15 cellular contexts compared by ENCODE assay signal in genomic region chr5:4116834-4117233, GRCh38.
"Had no signal": no experiment of that assay in that cellular context is flagged by ENCODE, and none has a peak within 500 bp of the region (broad histone marks: within the 10 kb centered on the region; RNA-seq: fewer than 3 reads in every experiment).

No MANE protein-coding gene starts in this region.

- DNase-seq: activated CD8-positive, alpha-beta memory T cell treated with anti-CD3 and anti-CD28 coated beads for 24 hours; activated naive CD4-positive, alpha-beta T cell treated with anti-CD3 and anti-CD28 coated beads, Interleukin-2, amount 10 ng/mL, durations not matched to agents 7 days and 5 days; adrenal gland; lower lobe of right lung; naive B cell; pancreas; stimulated activated CD4-positive, alpha-beta T cell treated with anti-CD3 and anti-CD28 coated beads, Interleukin-2, amount 100 ng/mL, for 48 hours; stimulated activated naive CD8-positive, alpha-beta T cell treated with anti-CD3 and anti-CD28 coated beads, Interleukin-15, Interleukin-2, amounts not matched to agents 100 U/mL and 50 U/mL, for 24 hours; upper lobe of right lung had no signal

- H3K4me1 ChIP-seq: adrenal gland, esophagus muscularis mucosa, lower lobe of right lung, pancreas, suprapubic skin, upper lobe of right lung had no signal

- H3K4me3 Mint-ChIP-seq: activated naive CD4-positive, alpha-beta T cell treated with anti-CD3 and anti-CD28 coated beads, Interleukin-2, amount 10 ng/mL, durations not matched to agents 7 days and 5 days; activated T-helper 17 cell treated with anti-CD3 and anti-CD28 coated beads, Interleukin-2, amount 50 U/mL, for 72 hours; brain; naive B cell had no signal

- H3K27ac Mint-ChIP-seq: activated naive CD4-positive, alpha-beta T cell treated with anti-CD3 and anti-CD28 coated beads, Interleukin-2, amount 10 ng/mL, durations not matched to agents 7 days and 5 days; activated T-helper 17 cell treated with anti-CD3 and anti-CD28 coated beads, Interleukin-2, amount 50 U/mL, for 72 hours; brain; naive B cell had no signal

- FAIRE-seq: endometrium, pancreas had no signal

- H3K36me3 ChIP-seq: adrenal gland, esophagus muscularis mucosa, lower lobe of right lung, pancreas, suprapubic skin, upper lobe of right lung had no signal

- H3K9me3 ChIP-seq: adrenal gland, esophagus muscularis mucosa, lower lobe of right lung, pancreas, suprapubic skin, upper lobe of right lung had no signal

- H3K79me2 ChIP-seq: hepatocyte had no signal

- H3K4me3 ChIP-seq: adrenal gland, esophagus muscularis mucosa, hepatocyte, lower lobe of right lung, pancreas, suprapubic skin, upper lobe of right lung had no signal

- H3K4me1 Mint-ChIP-seq: activated naive CD4-positive, alpha-beta T cell treated with anti-CD3 and anti-CD28 coated beads, Interleukin-2, amount 10 ng/mL, durations not matched to agents 7 days and 5 days; activated T-helper 17 cell treated with anti-CD3 and anti-CD28 coated beads, Interleukin-2, amount 50 U/mL, for 72 hours had no signal

- H3K27me3 Mint-ChIP-seq: activated naive CD4-positive, alpha-beta T cell treated with anti-CD3 and anti-CD28 coated beads, Interleukin-2, amount 10 ng/mL, durations not matched to agents 7 days and 5 days; activated T-helper 17 cell treated with anti-CD3 and anti-CD28 coated beads, Interleukin-2, amount 50 U/mL, for 72 hours; naive B cell had no signal

- H3K4me2 ChIP-seq: hepatocyte had no signal

- H2AFZ ChIP-seq: hepatocyte had no signal

- H3K36me3 Mint-ChIP-seq: activated naive CD4-positive, alpha-beta T cell treated with anti-CD3 and anti-CD28 coated beads, Interleukin-2, amount 10 ng/mL, durations not matched to agents 7 days and 5 days; brain; naive B cell had no signal

- H3K27me3 ChIP-seq: adrenal gland, esophagus muscularis mucosa, hepatocyte, pancreas, suprapubic skin, upper lobe of right lung had no signal

- H3K27ac ChIP-seq: adrenal gland, esophagus muscularis mucosa, hepatocyte, lower lobe of right lung, pancreas, suprapubic skin, upper lobe of right lung had no signal
